ENCODE assay signal across 29 cellular contexts in genomic region chr4:89567936-89568335, GRCh38.
"Had no signal": no experiment of that assay in that cellular context is flagged by ENCODE, and none has a peak within 500 bp of the region (broad histone marks: within the 10 kb centered on the region; RNA-seq: fewer than 3 reads in every experiment).

No MANE protein-coding gene starts in this region.

- H3K4me3 Mint-ChIP-seq: stimulated activated effector memory CD8-positive, alpha-beta T cell treated with anti-CD3 and anti-CD28 coated beads, Interleukin-12 subunit alpha, Interleukin-12 subunit beta, amount 100 ng/mL, for 72 hours; stimulated activated memory B cell treated with anti-CD40 and anti-IgM and Interleukin-4, amounts not matched to agents 10 μg/mL and 1 μg/mL and 100 μg/mL, for 72 hours; stimulated activated naive B cell treated with anti-CD40 and anti-IgM and Interleukin-4, amounts not matched to agents 10 μg/mL and 1 μg/mL and 100 μg/mL, for 72 hours; stimulated activated naive CD8-positive, alpha-beta T cell treated with anti-CD3 and anti-CD28 coated beads, Interleukin-15, amount 100 ng/mL, for 72 hours; stimulated activated naive CD8-positive, alpha-beta T cell treated with anti-CD3 and anti-CD28 coated beads, Interleukin-15, Interleukin-2, amounts not matched to agents 100 ng/mL and 50 ng/mL, for 24 hours; type B pancreatic cell had no signal

- H3K36me3 Mint-ChIP-seq: stimulated activated effector memory CD8-positive, alpha-beta T cell treated with anti-CD3 and anti-CD28 coated beads, Interleukin-12 subunit alpha, Interleukin-12 subunit beta, amount 100 ng/mL, for 72 hours; stimulated activated memory B cell treated with anti-CD40 and anti-IgM and Interleukin-4, amounts not matched to agents 10 μg/mL and 1 μg/mL and 100 μg/mL, for 72 hours; stimulated activated naive B cell treated with anti-CD40 and anti-IgM and Interleukin-4, amounts not matched to agents 10 μg/mL and 1 μg/mL and 100 μg/mL, for 72 hours; type B pancreatic cell had no signal

- H3K27me3 Mint-ChIP-seq: stimulated activated naive B cell treated with anti-CD40 and anti-IgM and Interleukin-4, amounts not matched to agents 10 μg/mL and 1 μg/mL and 100 μg/mL, for 72 hours; stimulated activated naive CD8-positive, alpha-beta T cell treated with anti-CD3 and anti-CD28 coated beads, Interleukin-15, amount 100 ng/mL, for 72 hours; type B pancreatic cell had no signal

- H3K27me3 ChIP-seq: stomach, suprapubic skin, testis, thyroid gland, tibial artery, tibial nerve, transverse colon, upper lobe of left lung, upper lobe of right lung, uterus, vagina had no signal

- DNase-seq: stimulated activated CD4-positive, alpha-beta T cell treated with anti-CD3 and anti-CD28 coated beads, Interleukin-2, amount 100 ng/mL, for 48 hours; stimulated activated CD4-positive, alpha-beta T cell treated with anti-CD3 and anti-CD28 coated beads, Interleukin-4, amount 100 ng/mL, for 1 hour; stimulated activated CD4-positive, alpha-beta T cell treated with anti-CD3 and anti-CD28 coated beads, Interleukin-4, amount 100 ng/mL, for 24 hours; stimulated activated CD4-positive, alpha-beta T cell treated with anti-CD3 and anti-CD28 coated beads, Interleukin-4, amount 100 ng/mL, for 4 hours; stimulated activated CD8-positive, alpha-beta memory T cell treated with anti-CD3 and anti-CD28 coated beads, Interleukin-4, amount 100 ng/mL, for 48 hours; stimulated activated naive B cell treated with anti-CD40 and anti-IgM and Interleukin-4, amounts not matched to agents 10 μg/mL and 1 μg/mL and 100 μg/mL, for 72 hours; stimulated activated naive CD4-positive, alpha-beta T cell; stimulated activated naive CD4-positive, alpha-beta T cell treated with Interleukin-2 at 50 U/mL for 16 hours; stimulated activated naive CD8-positive, alpha-beta T cell treated with anti-CD3 and anti-CD28 coated beads, Interleukin-15, amount 100 ng/mL, for 72 hours; stimulated activated naive CD8-positive, alpha-beta T cell treated with anti-CD3 and anti-CD28 coated beads, Interleukin-15, Interleukin-2, amounts not matched to agents 100 U/mL and 50 U/mL, for 24 hours; stomach; substantia nigra; testis; thyroid gland; tibial artery; transverse colon; trophoblast cell; upper lobe of left lung; upper lobe of right lung; uterus had no signal

- H3K9me3 ChIP-seq: stomach, suprapubic skin, testis, thoracic aorta, thyroid gland, tibial artery, tibial nerve, transverse colon, upper lobe of left lung, upper lobe of right lung, uterus, vagina had no signal

- H3K9me3 Mint-ChIP-seq: stimulated activated effector memory CD8-positive, alpha-beta T cell treated with anti-CD3 and anti-CD28 coated beads, Interleukin-12 subunit alpha, Interleukin-12 subunit beta, amount 100 ng/mL, for 72 hours; stimulated activated memory B cell treated with anti-CD40 and anti-IgM and Interleukin-4, amounts not matched to agents 10 μg/mL and 1 μg/mL and 100 μg/mL, for 72 hours; stimulated activated naive B cell treated with anti-CD40 and anti-IgM and Interleukin-4, amounts not matched to agents 10 μg/mL and 1 μg/mL and 100 μg/mL, for 72 hours; stimulated activated naive CD8-positive, alpha-beta T cell treated with anti-CD3 and anti-CD28 coated beads, Interleukin-15, amount 100 ng/mL, for 72 hours; stimulated activated naive CD8-positive, alpha-beta T cell treated with anti-CD3 and anti-CD28 coated beads, Interleukin-15, Interleukin-2, amounts not matched to agents 100 ng/mL and 50 ng/mL, for 24 hours had no signal

- H3K4me1 Mint-ChIP-seq: stimulated activated memory B cell treated with anti-CD40 and anti-IgM and Interleukin-4, amounts not matched to agents 10 μg/mL and 1 μg/mL and 100 μg/mL, for 72 hours; stimulated activated naive B cell treated with anti-CD40 and anti-IgM and Interleukin-4, amounts not matched to agents 10 μg/mL and 1 μg/mL and 100 μg/mL, for 72 hours had no signal

- H3K27ac ChIP-seq: stomach, suprapubic skin, testis, thoracic aorta, thyroid gland, tibial artery, tibial nerve, transverse colon, upper lobe of left lung, upper lobe of right lung, uterus, vagina had no signal

- H3K4me3 ChIP-seq: stomach, suprapubic skin, testis, thoracic aorta, thyroid gland, tibial artery, tibial nerve, transverse colon, upper lobe of left lung, upper lobe of right lung, uterus, vagina had no signal

- H3K36me3 ChIP-seq: stomach, suprapubic skin, thoracic aorta, thyroid gland, tibial artery, tibial nerve, transverse colon, upper lobe of left lung, upper lobe of right lung, uterus, vagina had no signal

- H3K4me1 ChIP-seq: stomach, suprapubic skin, testis, thyroid gland, tibial artery, upper lobe of left lung, upper lobe of right lung, uterus, vagina had no signal

- FAIRE-seq: urothelium cell line had no signal

- H3K27ac Mint-ChIP-seq: stimulated activated effector memory CD8-positive, alpha-beta T cell treated with anti-CD3 and anti-CD28 coated beads, Interleukin-12 subunit alpha, Interleukin-12 subunit beta, amount 100 ng/mL, for 72 hours; stimulated activated memory B cell treated with anti-CD40 and anti-IgM and Interleukin-4, amounts not matched to agents 10 μg/mL and 1 μg/mL and 100 μg/mL, for 72 hours; stimulated activated naive B cell treated with anti-CD40 and anti-IgM and Interleukin-4, amounts not matched to agents 10 μg/mL and 1 μg/mL and 100 μg/mL, for 72 hours; stimulated activated naive CD8-positive, alpha-beta T cell treated with anti-CD3 and anti-CD28 coated beads, Interleukin-15, Interleukin-2, amounts not matched to agents 100 ng/mL and 50 ng/mL, for 24 hours; type B pancreatic cell had no signal
